Comparison of ENCODE assay signal across 13 cellular contexts in the genomic region with DNA sequence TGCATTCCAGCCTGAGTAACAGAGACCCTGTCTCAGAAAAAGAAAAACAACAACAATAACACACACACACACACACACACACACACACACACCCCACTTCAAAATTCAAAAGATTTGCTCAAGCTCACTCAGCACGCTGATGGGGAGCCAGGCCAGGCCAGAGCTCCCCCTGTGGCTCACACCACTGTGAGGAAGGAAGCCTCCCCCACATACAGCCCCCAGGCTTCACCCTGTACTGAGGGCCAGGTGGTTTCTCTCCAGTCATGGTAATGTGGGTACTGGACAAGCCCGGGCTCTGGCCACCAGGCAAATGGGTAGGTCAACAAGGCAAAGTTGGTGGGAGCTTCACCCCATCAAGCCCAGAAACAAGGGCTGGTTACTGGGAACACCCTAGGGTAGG. TPM values are rescaled to one million over a fixed set of nuclear protein-coding genes. Genes with fewer than 3 reads are reported as not detected.
DNase-seq lines count a peak whose midpoint lies in the region; ATAC-seq and TF ChIP-seq lines count a peak whose summit lies in the region.
"Had no signal": no experiment of that assay in that cellular context is flagged by ENCODE, and none has a peak within 500 bp of the region (broad histone marks: within the 10 kb centered on the region; RNA-seq: fewer than 3 reads in every experiment).

No MANE protein-coding gene starts in this region.

- H3K9ac ChIP-seq in SK-N-MC (ENCODE audit: insufficient read length) (no peak overlapping the region), fibroblast of lung (ENCODE audit: insufficient read depth, low read length) (peak overlapping the region; percentile 20)

- CTCF ChIA-PET in AG04450 (lab: Charles Lee) = interaction anchor here (0.8 to 8.6 kb wide), 17 partner anchors 11 to 657 kb away, joined by 3 to 136 read pairs (median 7); no protein-coding TSS in a partner anchor

- no peaks in the 10 kb centered on the region for H3K27me3 Mint-ChIP-seq in natural killer cell treated with Interleukin-12 subunit alpha and Interleukin-12 subunit beta and Interleukin-15 and Interleukin-18, amount 100 ng/mL, for 72 hours

- peaks cover 16 to 35% of the 10 kb centered on the region in 2 donors for H3K4me1 Mint-ChIP-seq in natural killer cell treated with Interleukin-12 subunit alpha and Interleukin-12 subunit beta and Interleukin-15 and Interleukin-18, amount 100 ng/mL, for 72 hours (ENCODE audit: low read depth in 2 of 2)

- peaks cover 17% of the 10 kb centered on the region for H3K36me3 Mint-ChIP-seq in natural killer cell treated with Interleukin-12 subunit alpha and Interleukin-12 subunit beta and Interleukin-15 and Interleukin-18, amount 100 ng/mL, for 72 hours

- ATAC-seq in GM18520 (IDR thresholded peaks at IDR 0.05; ENCODE audit: unreplicated experiment) = no peak
- no peak for ATAC-seq in natural killer cell treated with Interleukin-12 subunit alpha and Interleukin-12 subunit beta and Interleukin-15 and Interleukin-18, amount 100 ng/mL, for 72 hours

- POLR2A ChIA-PET in AG04450 (lab: Yijun Ruan, JAX) = interaction anchor here (0.6 to 4.9 kb wide), 15 partner anchors 14 to 87 kb away, joined by 3 to 181 read pairs (median 40); a partner anchor contains a TSS

- TF ChIP-seq POLR2A in ovary (IDR thresholded peaks at IDR 0.05) = no peak

- no peak for DNase-seq in AG04450 (ENCODE audit: low read depth, low spot score)
- no peak for DNase-seq in SK-N-MC (ENCODE audit: low read depth, low spot score)
- peak in 1 of 2 donors; percentile 60 for DNase-seq in fibroblast of lung (ENCODE audit: low read depth in 2 of 2)
- DNase-seq in ovary = peak in 4 of 5 donors; percentile 28 to 47 (median 40)
- no peak for DNase-seq in SW480 (ENCODE audit: low spot score)
- DNase-seq in natural killer cell treated with Interleukin-12 subunit alpha and Interleukin-12 subunit beta and Interleukin-15 and Interleukin-18, amount 100 ng/mL, for 72 hours (ENCODE audit: low spot score) = no peak
- DNase-seq in activated CD4-positive, alpha-beta T cell treated with anti-CD3 and anti-CD28 coated beads for 1 hour = no peak
- DNase-seq: activated CD4-positive, alpha-beta T cell treated with anti-CD3 and anti-CD28 coated beads for 48 hours; activated effector memory CD4-positive, alpha-beta T cell treated with Interleukin-2 at 50 U/mL for 16 hours; foreskin melanocyte; NCI-H1105; NCI-H526 treated with DMSO at 0.1 percent for 48 hours had no signal

- H4K20me1 ChIP-seq in fibroblast of lung (ENCODE audit: control insufficient read depth, extremely low read depth, insufficient read depth, low read length) = no peaks in the 10 kb centered on the region

- H3K36me3 ChIP-seq in SK-N-MC (ENCODE audit: insufficient read depth, low read length) (no peaks in the 10 kb centered on the region; the same call in 1 of the 2 replicates), fibroblast of lung (ENCODE audit: control insufficient read depth, insufficient read depth, low read length) (no peaks in the 10 kb centered on the region), ovary (no peaks in the 10 kb centered on the region)

- H3K4me1 ChIP-seq in fibroblast of lung (ENCODE audit: control insufficient read depth, extremely low read depth, insufficient read depth, low read length) = peaks cover 24% of the 10 kb centered on the region
- peaks cover 14% of the 10 kb centered on the region for H3K4me1 ChIP-seq in ovary (ENCODE audit: insufficient read depth)

- intact Hi-C loops in ovary (cut with DNase I) = no loop called here

- H3K4me3 Mint-ChIP-seq in natural killer cell treated with Interleukin-12 subunit alpha and Interleukin-12 subunit beta and Interleukin-15 and Interleukin-18, amount 100 ng/mL, for 72 hours = no peak overlapping the region

- H3K79me2 ChIP-seq in fibroblast of lung (ENCODE audit: control insufficient read depth, insufficient read depth, low read length) = no peaks in the 10 kb centered on the region

- no peak overlapping the region for H3K27ac Mint-ChIP-seq in natural killer cell treated with Interleukin-12 subunit alpha and Interleukin-12 subunit beta and Interleukin-15 and Interleukin-18, amount 100 ng/mL, for 72 hours

- no peak overlapping the region for H2AFZ ChIP-seq in fibroblast of lung (ENCODE audit: low read length)

- no peaks in the 10 kb centered on the region for H3K27me3 ChIP-seq in AG04450 (ENCODE audit: control insufficient read depth, insufficient read depth, low read length)
- H3K27me3 ChIP-seq in fibroblast of lung (ENCODE audit: control insufficient read depth, insufficient read depth, low read length) = no peaks in the 10 kb centered on the region
- no peaks in the 10 kb centered on the region for H3K27me3 ChIP-seq in ovary

- peak overlapping the region; percentile 84 for H3K4me2 ChIP-seq in fibroblast of lung (ENCODE audit: extremely low read depth, insufficient read depth, low read length)

- H3K4me3 ChIP-seq in AG04450 (ENCODE audit: low read depth, low read length) = peak overlapping the region; percentile 18; the same call in 1 of the 2 replicates
- H3K4me3 ChIP-seq in SK-N-MC = no peak overlapping the region; the same call in 1 of the 2 replicates
- peak overlapping the region in 1 of 4 experiments; percentile 20 for H3K4me3 ChIP-seq in fibroblast of lung (replicated peaks in 1 of 4; ENCODE audit: control extremely low read depth in 1 of 4, insufficient read depth in 1 of 4, low read depth in 3 of 4, low read length in 4 of 4)
- H3K4me3 ChIP-seq in ovary = no peak overlapping the region

- 12 to 20% (median 13%) methylated on average over 2 of the region's 2 CpGs for WGBS in ovary, 3 donors

- peak overlapping the region; percentile 99 for H3K27ac ChIP-seq in AG04450 (ENCODE audit: low read depth, low read length)
- H3K27ac ChIP-seq in SK-N-MC = peak overlapping the region; percentile 91
- H3K27ac ChIP-seq in fibroblast of lung (ENCODE audit: insufficient read depth, low read length) = peak overlapping the region; percentile 93
- H3K27ac ChIP-seq in ovary = peak overlapping the region in 1 of 2 donors; percentile 50

- no peaks in the 10 kb centered on the region for H3K9me3 Mint-ChIP-seq in natural killer cell treated with Interleukin-12 subunit alpha and Interleukin-12 subunit beta and Interleukin-15 and Interleukin-18, amount 100 ng/mL, for 72 hours

- no peak for TF ChIP-seq EP300 in ovary (IDR thresholded peaks at IDR 0.05)

- H3K9me3 ChIP-seq in AG04450 (ENCODE audit: control insufficient read depth, insufficient read depth, low read length) = no peaks in the 10 kb centered on the region
- H3K9me3 ChIP-seq in SK-N-MC (ENCODE audit: low read depth, low read length) = no peaks in the 10 kb centered on the region
- H3K9me3 ChIP-seq in fibroblast of lung (ENCODE audit: control insufficient read depth, insufficient read depth, low read depth, low read length) = no peaks in the 10 kb centered on the region
- H3K9me3 ChIP-seq in ovary = no peaks in the 10 kb centered on the region

- TF ChIP-seq CTCF in AG04450 (IDR thresholded peaks at IDR 0.05; ENCODE audit: low read depth, low read length) = no peak
- no peak for TF ChIP-seq CTCF in fibroblast of lung (conservative IDR thresholded peaks at IDR 0.05 in 1 of 2, IDR thresholded peaks at IDR 0.05 in 1 of 2; ENCODE audit: low read depth in 1 of 2, low read length in 2 of 2)
- no peak for TF ChIP-seq CTCF in ovary (IDR thresholded peaks at IDR 0.05)

RNA-seq across cellular contexts. Expression of a gene that starts 19.0 kb away (rescaled TPM):
- polyA plus RNA-seq in AG04450 (2011; rRNA removed) (138 and 164 TPM in 2 replicates), fibroblast of lung (245 and 375 TPM in 2 replicates), ovary (10 to 100 TPM; 72.8 to 73.1 TPM)
- 111 and 133 TPM in 2 replicates for polyA minus RNA-seq in AG04450 (2011; rRNA and poly(A)+ RNA removed)
- total RNA-seq in fibroblast of lung (48.5 and 59.9 TPM in 2 replicates), ovary (10 to 100 TPM; 23.0 to 86.6 (median 48.3) TPM)
- polyA plus RNA-seq in fibroblast of lung (2012) = 286 and 292 TPM in 2 replicates
- 169 and 197 TPM in 2 replicates for polyA minus RNA-seq in fibroblast of lung (ENCODE audit: low replicate concordance)
- 10 to 100 TPM; 60.0 to 84.9 TPM for total RNA-seq in natural killer cell treated with Interleukin-12 subunit alpha and Interleukin-12 subunit beta and Interleukin-15 and Interleukin-18, amount 100 ng/mL, for 72 hours

RNA-seq across cellular contexts. Expression of a gene that starts 32.4 kb away (rescaled TPM):
- polyA plus RNA-seq in AG04450 (2011; rRNA removed) = 87.7 and 101 TPM in 2 replicates
- polyA minus RNA-seq in AG04450 (2011; rRNA and poly(A)+ RNA removed) = 177 and 215 TPM in 2 replicates
- 110 and 132 TPM in 2 replicates for total RNA-seq in fibroblast of lung
- 68.2 and 89.9 TPM in 2 replicates for polyA plus RNA-seq in fibroblast of lung
- 117 and 143 TPM in 2 replicates for polyA plus RNA-seq in fibroblast of lung (2012)
- polyA minus RNA-seq in fibroblast of lung (ENCODE audit: low replicate concordance) = 100.0 and 206 TPM in 2 replicates
- total RNA-seq in ovary = 100 to 1,000 TPM in 5 of 7 donors, 10 to 100 TPM in 2; 70.2 to 224 (median 160) TPM
- 10 to 100 TPM; 31.0 to 79.2 TPM for polyA plus RNA-seq in ovary
- total RNA-seq in natural killer cell treated with Interleukin-12 subunit alpha and Interleukin-12 subunit beta and Interleukin-15 and Interleukin-18, amount 100 ng/mL, for 72 hours = 100 to 1,000 TPM; 237 to 290 TPM

RNA-seq across cellular contexts. Expression of a gene that starts 52.7 kb away (rescaled TPM):
- polyA plus RNA-seq in AG04450 (2011; rRNA removed) (5,773 and 5,780 TPM in 2 replicates), fibroblast of lung (3,177 and 6,513 TPM in 2 replicates), ovary (1,000 to 10,000 TPM in 1 of 2 donors, 100 to 1,000 TPM in 1; 924 to 2,564 TPM)
- 4,970 and 6,372 TPM in 2 replicates for polyA minus RNA-seq in AG04450 (2011; rRNA and poly(A)+ RNA removed)
- total RNA-seq in fibroblast of lung (408 and 448 TPM in 2 replicates), ovary (1,000 to 10,000 TPM in 1 of 7 donors, 100 to 1,000 TPM in 6; 220 to 1,059 (median 717) TPM)
- 2,724 and 6,217 TPM in 2 replicates for polyA plus RNA-seq in fibroblast of lung (2012)
- polyA minus RNA-seq in fibroblast of lung (ENCODE audit: low replicate concordance) = 2,926 and 5,651 TPM in 2 replicates
- not detected for total RNA-seq in natural killer cell treated with Interleukin-12 subunit alpha and Interleukin-12 subunit beta and Interleukin-15 and Interleukin-18, amount 100 ng/mL, for 72 hours

Comparison
In these comparisons a context has a peak if more than half of its experiments do, and no peak if none do; other contexts are left out.
1. DNase-seq: peak in ovary (4 of 5); none in AG04450 (single experiment), SK-N-MC (single experiment), SW480 (single experiment), natural killer cell treated with Interleukin-12 subunit alpha and Interleukin-12 subunit beta and Interleukin-15 and Interleukin-18, amount 100 ng/mL, for 72 hours (single experiment) and activated CD4-positive, alpha-beta T cell treated with anti-CD3 and anti-CD28 coated beads for 1 hour (single experiment).
2. RNA of a gene that starts 52.7 kb away (total RNA-seq): 220 to 1,059 TPM in ovary and 408 to 448 TPM in fibroblast of lung; not detected in natural killer cell treated with Interleukin-12 subunit alpha and Interleukin-12 subunit beta and Interleukin-15 and Interleukin-18, amount 100 ng/mL, for 72 hours; every median in the first group is over 100 times any median in the second.